In the genomic region with DNA sequence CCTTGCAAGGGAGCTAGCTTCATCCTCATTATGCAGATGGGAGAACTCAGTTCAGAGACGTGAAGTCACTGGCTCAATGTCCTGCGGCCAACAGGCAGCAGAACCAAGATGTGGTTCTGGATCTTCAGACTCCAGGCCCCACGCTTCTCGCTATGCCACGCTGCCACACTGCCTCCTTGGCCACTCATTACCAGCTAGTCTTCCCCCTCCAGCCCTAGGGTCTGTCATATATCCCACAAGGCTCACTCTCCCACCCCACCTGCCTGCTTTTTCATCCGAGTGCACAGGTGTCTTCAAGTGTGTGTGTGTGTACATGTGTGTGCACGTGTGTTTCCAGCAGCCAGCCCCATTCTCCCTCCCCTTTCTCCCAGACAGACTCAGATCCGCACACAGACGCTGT, we compare ENCODE assay signal across 25 cellular contexts. TPM values are rescaled to one million over a fixed set of nuclear protein-coding genes. Genes with fewer than 3 reads are reported as not detected.
"Had no signal": no experiment of that assay in that cellular context is flagged by ENCODE, and none has a peak within 500 bp of the region (broad histone marks: within the 10 kb centered on the region; RNA-seq: fewer than 3 reads in every experiment).

No MANE protein-coding gene starts in this region.

- H3K36me3 ChIP-seq: adrenal gland had no signal

- H3K4me3 Mint-ChIP-seq: activated CD4-positive, alpha-beta T cell treated with anti-CD3 and anti-CD28 coated beads for 36 hours; activated CD4-positive, alpha-beta T cell treated with anti-CD3 and anti-CD28 coated beads, Interleukin-2, amount 10 ng/mL, durations not matched to agents 7 days and 5 days; activated CD8-positive, alpha-beta T cell treated with anti-CD3 and anti-CD28 coated beads, Interleukin-2, amount 10 ng/mL, durations not matched to agents 7 days and 5 days; activated naive CD4-positive, alpha-beta T cell treated with anti-CD3 and anti-CD28 coated beads for 36 hours; activated T-cell treated with anti-CD3 and anti-CD28 coated beads, Interleukin-2, amount 50 U/mL, for 24 hours; activated T-helper 1 cell treated with anti-CD3 and anti-CD28 coated beads, Interleukin-12 subunit alpha, Interleukin-12 subunit beta, Interleukin-2, Interleukin-4 antibody, amounts not matched to agents 30 ng/mL and 10 ng/mL and 1 ng/mL, durations not matched to agents 14 hours and 24 hours and 36 hours; T-helper 1 cell treated with Interleukin-12 subunit alpha and Interleukin-12 subunit beta and Interleukin-4 antibody, amounts not matched to agents 30 μg/mL and 1 μg/mL, for 36 hours; T-helper 2 cell treated with Interferon-gamma antibody and Interleukin-4, amounts not matched to agents 5 μg/mL and 100 μg/mL, for 36 hours had no signal

- H3K27me3 Mint-ChIP-seq: activated T-cell treated with anti-CD3 and anti-CD28 coated beads, Interleukin-2, amount 50 U/mL, for 24 hours had no signal

- H3K4me3 ChIP-seq: adrenal gland, body of pancreas, SJSA1 had no signal

- H3K36me3 Mint-ChIP-seq: activated naive CD4-positive, alpha-beta T cell treated with anti-CD3 and anti-CD28 coated beads, Interleukin-2, amount 50 U/mL, for 72 hours had no signal

- H3K9me3 Mint-ChIP-seq: activated CD4-positive, alpha-beta T cell treated with anti-CD3 and anti-CD28 coated beads, Interleukin-2, amount 10 ng/mL, durations not matched to agents 7 days and 5 days; activated naive CD4-positive, alpha-beta T cell treated with anti-CD3 and anti-CD28 coated beads for 36 hours; activated naive CD4-positive, alpha-beta T cell treated with anti-CD3 and anti-CD28 coated beads, Interleukin-2, amount 50 U/mL, for 72 hours; activated T-cell treated with anti-CD3 and anti-CD28 coated beads, Interleukin-2, amount 50 U/mL, for 24 hours; activated T-helper 1 cell treated with anti-CD3 and anti-CD28 coated beads, Interleukin-12 subunit alpha, Interleukin-12 subunit beta, Interleukin-2, Interleukin-4 antibody, amounts not matched to agents 30 ng/mL and 10 ng/mL and 1 ng/mL, durations not matched to agents 14 hours and 24 hours and 36 hours; T-helper 1 cell treated with Interleukin-12 subunit alpha and Interleukin-12 subunit beta and Interleukin-4 antibody, amounts not matched to agents 30 μg/mL and 1 μg/mL, for 36 hours; T-helper 2 cell treated with Interferon-gamma antibody and Interleukin-4, amounts not matched to agents 5 μg/mL and 100 μg/mL, for 36 hours had no signal

- ATAC-seq: activated CD4-positive, alpha-beta T cell treated with anti-CD3 and anti-CD28 coated beads for 36 hours; activated CD4-positive, CD25-positive, alpha-beta regulatory T cell treated with anti-CD3 and anti-CD28 coated beads, Interleukin-2, amount 50 U/mL, for 24 hours; activated CD8-positive, alpha-beta T cell treated with anti-CD3 and anti-CD28 coated beads, Interleukin-2, amount 10 ng/mL, durations not matched to agents 7 days and 5 days; activated naive CD4-positive, alpha-beta T cell treated with anti-CD3 and anti-CD28 coated beads, Interleukin-2, amount 50 U/mL, for 72 hours; body of pancreas; Panc1 had no signal

- H3K4me1 ChIP-seq: adrenal gland, body of pancreas had no signal

- DNase-seq: activated CD4-positive, alpha-beta T cell treated with anti-CD3 and anti-CD28 coated beads for 36 hours; activated CD4-positive, alpha-beta T cell treated with anti-CD3 and anti-CD28 coated beads, Interleukin-2, amount 10 ng/mL, durations not matched to agents 7 days and 5 days; activated CD4-positive, alpha-beta T cell treated with anti-CD3 and anti-CD28 coated beads, Interleukin-2, amount 50 U/mL, for 48 hours; activated CD8-positive, alpha-beta T cell treated with anti-CD3 and anti-CD28 coated beads, Interleukin-2, amount 10 ng/mL, durations not matched to agents 7 days and 5 days; activated gamma-delta T cell treated with Interleukin-2 at 50 U/mL for 16 hours; activated naive CD4-positive, alpha-beta T cell treated with anti-CD3 and anti-CD28 coated beads for 36 hours; activated T-cell treated with anti-CD3 and anti-CD28 coated beads, Interleukin-2, amount 50 U/mL, for 24 hours; adrenal gland; body of pancreas; caudate nucleus; cerebellar nuclear complex; Karpas-422; NCI-H1105; NCI-H1417 treated with DMSO at 0.1 percent for 48 hours; NCI-H1930; NCI-H345; SHP77 treated with DMSO at 0.1 percent for 48 hours; SK-N-SH had no signal

- H3K9me3 ChIP-seq: adrenal gland, body of pancreas, SJSA1, SK-N-SH had no signal

- H3K27ac ChIP-seq: adrenal gland, body of pancreas, SJSA1 had no signal

- H3K27me3 ChIP-seq: adrenal gland, body of pancreas, SJSA1 had no signal

- H3K27ac Mint-ChIP-seq: activated CD4-positive, alpha-beta T cell treated with anti-CD3 and anti-CD28 coated beads for 36 hours; activated CD4-positive, alpha-beta T cell treated with anti-CD3 and anti-CD28 coated beads, Interleukin-2, amount 10 ng/mL, durations not matched to agents 7 days and 5 days; activated CD8-positive, alpha-beta T cell treated with anti-CD3 and anti-CD28 coated beads, Interleukin-2, amount 10 ng/mL, durations not matched to agents 7 days and 5 days; activated naive CD4-positive, alpha-beta T cell treated with anti-CD3 and anti-CD28 coated beads for 36 hours; activated naive CD4-positive, alpha-beta T cell treated with anti-CD3 and anti-CD28 coated beads, Interleukin-2, amount 50 U/mL, for 72 hours; activated T-cell treated with anti-CD3 and anti-CD28 coated beads, Interleukin-2, amount 50 U/mL, for 24 hours; activated T-helper 1 cell treated with anti-CD3 and anti-CD28 coated beads, Interleukin-12 subunit alpha, Interleukin-12 subunit beta, Interleukin-2, Interleukin-4 antibody, amounts not matched to agents 30 ng/mL and 10 ng/mL and 1 ng/mL, durations not matched to agents 14 hours and 24 hours and 36 hours; T-helper 1 cell treated with Interleukin-12 subunit alpha and Interleukin-12 subunit beta and Interleukin-4 antibody, amounts not matched to agents 30 μg/mL and 1 μg/mL, for 36 hours; T-helper 2 cell treated with Interferon-gamma antibody and Interleukin-4, amounts not matched to agents 5 μg/mL and 100 μg/mL, for 36 hours had no signal

RNA-seq across cellular contexts. Expression of gene DENND2A, which starts 53.4 kb away (rescaled TPM):
- total RNA-seq: activated CD4-positive, alpha-beta T cell treated with anti-CD3 and anti-CD28 coated beads for 36 hours; activated CD4-positive, alpha-beta T cell treated with anti-CD3 and anti-CD28 coated beads, Interleukin-2, amount 10 ng/mL, durations not matched to agents 7 days and 5 days; activated CD8-positive, alpha-beta T cell treated with anti-CD3 and anti-CD28 coated beads, Interleukin-2, amount 10 ng/mL, durations not matched to agents 7 days and 5 days; activated naive CD4-positive, alpha-beta T cell treated with anti-CD3 and anti-CD28 coated beads for 36 hours; activated naive CD4-positive, alpha-beta T cell treated with anti-CD3 and anti-CD28 coated beads, Interleukin-2, amount 50 U/mL, for 72 hours; activated T-helper 1 cell treated with anti-CD3 and anti-CD28 coated beads, Interleukin-12 subunit alpha, Interleukin-12 subunit beta, Interleukin-2, Interleukin-4 antibody, amounts not matched to agents 30 ng/mL and 10 ng/mL and 1 ng/mL, durations not matched to agents 14 hours and 24 hours and 36 hours had no signal
